In genomic region chr10:29078919-29079318, GRCh38 we compare ENCODE assay signal across 18 cellular contexts.
DNase-seq lines count a peak whose midpoint lies in the region; TF ChIP-seq lines count a peak whose summit lies in the region.
"Had no signal": no experiment of that assay in that cellular context is flagged by ENCODE, and none has a peak within 500 bp of the region (broad histone marks: within the 10 kb centered on the region; RNA-seq: fewer than 3 reads in every experiment).

No MANE protein-coding gene starts in this region.

- H3K9me2 ChIP-seq in PC-9 (ENCODE audit: insufficient read depth) = no peaks in the 10 kb centered on the region

- H3K9ac ChIP-seq in iPS-18a (ENCODE audit: low read length) = no peak overlapping the region

- intact Hi-C loops in A673 (cut with micrococcal nuclease; ENCODE audit: unreplicated experiment) (no loop called here), PC-9 (cut with micrococcal nuclease; ENCODE audit: unreplicated experiment) (no loop called here), prostate gland (cut with DNase I) (no loop called here)

- H3K27me3 ChIP-seq in A673 (replicated peaks; ENCODE audit: insufficient read depth, low read depth, low read length, poor library complexity) (no peaks in the 10 kb centered on the region), iPS-18a (ENCODE audit: control insufficient read depth, insufficient read depth, low read length) (no peaks in the 10 kb centered on the region), PC-9 (ENCODE audit: insufficient read depth, low read depth) (no peaks in the 10 kb centered on the region), prostate gland (replicated peaks; ENCODE audit: insufficient read depth) (no peaks in the 10 kb centered on the region)
- H3K27me3 ChIP-seq: BE2C had no signal

- H3K4me1 ChIP-seq in A673 (ENCODE audit: insufficient read depth, low read length, poor library complexity, severe bottlenecking) (peaks cover 9% of the 10 kb centered on the region), iPS-18a (ENCODE audit: control insufficient read depth, low read depth, low read length) (peaks cover 15% of the 10 kb centered on the region), PC-9 (replicated peaks; ENCODE audit: insufficient read depth) (no peaks in the 10 kb centered on the region), prostate gland (replicated peaks) (no peaks in the 10 kb centered on the region)
- H3K4me1 ChIP-seq: BE2C, HAP-1 had no signal

- 44% methylated on average over 4 of the region's 4 CpGs for WGBS in prostate gland

- BruUV-seq in A673 (replicated peaks; lab: Mats Ljungman, UMichigan) = no TSS peak
- no TSS peak for BruUV-seq in PC-9 (replicated peaks; lab: Mats Ljungman, UMichigan)

- H3K27ac ChIP-seq in A673 (ENCODE audit: low read depth, low read length, poor library complexity, severe bottlenecking) (no peak overlapping the region), iPS-18a (ENCODE audit: low read length) (no peak overlapping the region), PC-9 (no peak overlapping the region), prostate gland (no peak overlapping the region)
- H3K27ac ChIP-seq: RWPE1 had no signal

- no peaks in the 10 kb centered on the region for H3K9me3 ChIP-seq in A673 (ENCODE audit: low read depth, low read length, poor library complexity, severe bottlenecking)
- no peaks in the 10 kb centered on the region for H3K9me3 ChIP-seq in iPS-18a (ENCODE audit: control insufficient read depth, low read depth, low read length)
- H3K9me3 ChIP-seq in PC-9 (ENCODE audit: insufficient read depth, low read depth) = no peaks in the 10 kb centered on the region
- H3K9me3 ChIP-seq in prostate gland = no peaks in the 10 kb centered on the region
- H3K9me3 ChIP-seq: BE2C had no signal

- no peak for TF ChIP-seq POLR2A in prostate gland (IDR thresholded peaks at IDR 0.05)

- no peaks in the 10 kb centered on the region for H3F3A ChIP-seq in PC-9 (ENCODE audit: insufficient read depth, low read depth)

- H4K20me1 ChIP-seq in PC-9 (ENCODE audit: insufficient read depth) = no peaks in the 10 kb centered on the region

- H3K36me3 ChIP-seq in A673 (ENCODE audit: insufficient read depth, low read length, poor library complexity, severe bottlenecking) = no peaks in the 10 kb centered on the region
- H3K36me3 ChIP-seq in iPS-18a (ENCODE audit: control insufficient read depth, low read depth, low read length) = no peaks in the 10 kb centered on the region
- no peaks in the 10 kb centered on the region for H3K36me3 ChIP-seq in PC-9 (ENCODE audit: low read depth)
- no peaks in the 10 kb centered on the region for H3K36me3 ChIP-seq in prostate gland
- H3K36me3 ChIP-seq: BE2C, HAP-1 had no signal

- no peak overlapping the region for H3K4me2 ChIP-seq in PC-9

- H3K4me3 ChIP-seq in A673 (ENCODE audit: low read depth, low read length, poor library complexity, severe bottlenecking) = no peak overlapping the region
- H3K4me3 ChIP-seq in iPS-18a (ENCODE audit: low read length) = peak overlapping the region; percentile 6
- no peak overlapping the region for H3K4me3 ChIP-seq in PC-9
- H3K4me3 ChIP-seq in prostate gland = no peak overlapping the region
- H3K4me3 ChIP-seq: HAP-1 had no signal

- no peak for TF ChIP-seq CTCF in A673 (conservative IDR thresholded peaks at IDR 0.05; ENCODE audit: low read depth, low read length)
- no peak for TF ChIP-seq CTCF in PC-9 (conservative IDR thresholded peaks at IDR 0.05)
- TF ChIP-seq CTCF in prostate gland (IDR thresholded peaks at IDR 0.05) = no peak

- POLR2A ChIA-PET in A673 (lab: Charles Lee; ENCODE audit: low non-redundant PET) = interaction anchor here (0.6 kb wide), 1 partner anchor 629 kb away, joined by 3 read pairs; no protein-coding TSS in a partner anchor
- POLR2A ChIA-PET in PC-9 (lab: Charles Lee; ENCODE audit: unreplicated experiment) = no interaction called here

- no peaks in the 10 kb centered on the region for H3K79me2 ChIP-seq in PC-9 (ENCODE audit: low read depth)

- H2AFZ ChIP-seq in PC-9 = no peak overlapping the region

- CTCF ChIA-PET in A673 (lab: Charles Lee) = no interaction called here
- CTCF ChIA-PET in PC-9 (lab: Charles Lee) = interaction anchor here (0.5 kb wide), 1 partner anchor 279 kb away, joined by 4 read pairs; no protein-coding TSS in a partner anchor

- DNase-seq in A673 (ENCODE audit: low spot score) (peak; percentile 81), NCI-H1105 treated with DMSO at 0.1 percent for 48 hours (lab: John Stamatoyannopoulos, UW) (peak; percentile 95), NCI-H774 (lab: John Stamatoyannopoulos, UW) (peak; percentile 19), NCI-H1694 (lab: John Stamatoyannopoulos, UW) (no peak), PC-9 (no peak), prostate gland (ENCODE audit: low spot score) (no peak)
- no peak for DNase-seq in activated naive CD4-positive, alpha-beta T cell treated with anti-CD3 and anti-CD28 coated beads, Interleukin-2, amount 50 U/mL, for 16 hours
- DNase-seq: activated CD4-positive, alpha-beta T cell treated with anti-CD3 and anti-CD28 coated beads for 4 hours; activated naive CD8-positive, alpha-beta T cell treated with anti-CD3 and anti-CD28 coated beads, Interleukin-2, amount 50 U/mL, for 24 hours; BE2C; cortex of kidney; EL; MV-4-11; naive B cell; substantia nigra had no signal

Comparison
In these comparisons a context has a peak if more than half of its experiments do, and no peak if none do; other contexts are left out.
1. DNase-seq: peak in A673 (single experiment), NCI-H1105 treated with DMSO at 0.1 percent for 48 hours (single experiment) and NCI-H774 (single experiment); none in NCI-H1694 (single experiment), PC-9 (0 of 2), prostate gland (single experiment) and activated naive CD4-positive, alpha-beta T cell treated with anti-CD3 and anti-CD28 coated beads, Interleukin-2, amount 50 U/mL, for 16 hours (single experiment).